Comparison of ENCODE assay signal across 9 cellular contexts in genomic region chr6:32954983-32955802, GRCh38. TPM values are rescaled to one million over a fixed set of nuclear protein-coding genes. Genes with fewer than 3 reads are reported as not detected.
A peak's percentile ranks its signal among the peaks of the same experiment; 100 is the strongest.
DNase-seq lines count a peak whose midpoint lies in the region; ATAC-seq, FAIRE-seq and TF ChIP-seq lines count a peak whose summit lies in the region.
"Had no signal": no experiment of that assay in that cellular context is flagged by ENCODE, and none has a peak within 500 bp of the region (broad histone marks: within the 10 kb centered on the region; RNA-seq: fewer than 3 reads in every experiment).

No MANE protein-coding gene starts in this region.

- TF ChIP-seq POLR2A in GM12892 (IDR thresholded peaks at IDR 0.05; ENCODE audit: low read depth, low read length) = no peak

- no peaks in the 10 kb centered on the region for H3K36me3 ChIP-seq in WERI-Rb-1
- H3K36me3 ChIP-seq in kidney (ENCODE audit: control insufficient read depth in 1 of 2, insufficient read depth in 2 of 2, low read length in 2 of 2) = no peaks in the 10 kb centered on the region
- H3K36me3 ChIP-seq: left ventricle myocardium inferior had no signal

- DNase-seq in AG10803 (ENCODE audit: low read depth) (no peak), GM12892 (ENCODE audit: insufficient read length) (no peak), WERI-Rb-1 (peak; percentile 62), kidney (no peak), DMS79 treated with DMSO at 0.1 percent for 48 hours (lab: John Stamatoyannopoulos, UW) (no peak), NCI-H510A (lab: John Stamatoyannopoulos, UW) (no peak)
- DNase-seq: left ventricle myocardium inferior had no signal

- no peak overlapping the region for H3K4me3 ChIP-seq in AG10803 (ENCODE audit: low read length)
- no peak overlapping the region for H3K4me3 ChIP-seq in WERI-Rb-1 (ENCODE audit: low read depth, low read length)
- no peak overlapping the region for H3K4me3 ChIP-seq in kidney (ENCODE audit: low read length in 2 of 2)
- H3K4me3 ChIP-seq: left ventricle myocardium inferior had no signal

- H3K27ac ChIP-seq in WERI-Rb-1 (no peak overlapping the region), kidney (ENCODE audit: low read depth in 2 of 2, low read length in 2 of 2) (no peak overlapping the region)
- H3K27ac ChIP-seq: left ventricle myocardium inferior had no signal

- H3K9ac ChIP-seq in kidney (ENCODE audit: low read length in 2 of 2) = no peak overlapping the region

- H3K4me1 ChIP-seq in kidney (ENCODE audit: control insufficient read depth in 1 of 2, insufficient read depth in 1 of 2, low read depth in 1 of 2, low read length in 2 of 2) = peaks cover 4 to 7% of the 10 kb centered on the region in 2 donors

- H3K27me3 ChIP-seq in WERI-Rb-1 (ENCODE audit: insufficient read depth, low read depth, severe bottlenecking) = no peaks in the 10 kb centered on the region

- ATAC-seq in GM21576 (IDR thresholded peaks at IDR 0.05; ENCODE audit: unreplicated experiment) (no peak), HG03520 (IDR thresholded peaks at IDR 0.05; ENCODE audit: unreplicated experiment) (no peak)

- intact Hi-C loops in kidney (cut with DNase I) = no loop called here

- FAIRE-seq in GM12892 (lab: Jason Lieb, UNC) (peak; percentile 76), kidney (lab: Jason Lieb, UNC) (no peak)

- H3K9me3 ChIP-seq in WERI-Rb-1 (ENCODE audit: severe bottlenecking) (no peaks in the 10 kb centered on the region), kidney (ENCODE audit: control insufficient read depth in 1 of 2, low read length in 2 of 2) (no peaks in the 10 kb centered on the region)
- H3K9me3 ChIP-seq: left ventricle myocardium inferior had no signal

- TF ChIP-seq CTCF in AG10803 (conservative IDR thresholded peaks at IDR 0.05; ENCODE audit: low read length) (peak; percentile 34), WERI-Rb-1 (IDR thresholded peaks at IDR 0.05; ENCODE audit: low read depth, low read length) (peak; percentile 80), kidney (IDR thresholded peaks at IDR 0.05; ENCODE audit: borderline replicate concordance, extremely low read depth, insufficient read depth) (peak; percentile 34)

RNA-seq across cellular contexts. Expression of gene HLA-DMA, which starts 2.3 kb away (rescaled TPM):
- polyA plus RNA-seq in GM12892 (2012; ENCODE audit: missing spikeins) = 301 TPM
- 98.5 TPM for total RNA-seq in kidney
- 101 TPM for polyA plus RNA-seq in kidney (ENCODE audit: insufficient read depth, low read depth, low replicate concordance)

RNA-seq across cellular contexts. Expression of gene BRD2, which starts 13.2 kb away (rescaled TPM):
- polyA plus RNA-seq in GM12892 (2012; ENCODE audit: missing spikeins) = 187 TPM
- total RNA-seq in kidney = 184 TPM
- 73.9 TPM for polyA plus RNA-seq in kidney (ENCODE audit: insufficient read depth, low read depth, low replicate concordance)

RNA-seq across cellular contexts. Expression of gene HLA-DMB, which starts 14.4 kb away (rescaled TPM):
- 251 TPM for polyA plus RNA-seq in GM12892 (2012; ENCODE audit: missing spikeins)
- 78.0 TPM for total RNA-seq in kidney
- polyA plus RNA-seq in kidney (ENCODE audit: insufficient read depth, low read depth, low replicate concordance) = 45.5 TPM

RNA-seq across cellular contexts. Expression of gene HLA-DOA, which starts 54.2 kb away (rescaled TPM):
- 84.4 TPM for polyA plus RNA-seq in GM12892 (2012; ENCODE audit: missing spikeins)
- total RNA-seq in kidney = 21.6 TPM
- polyA plus RNA-seq in kidney (ENCODE audit: insufficient read depth, low read depth, low replicate concordance) = 10.8 TPM
